ENCODE assay signal across 30 cellular contexts in genomic region chr5:154493274-154493673, GRCh38. TPM values are rescaled to one million over a fixed set of nuclear protein-coding genes. Genes with fewer than 3 reads are reported as not detected.
"Had no signal": no experiment of that assay in that cellular context is flagged by ENCODE, and none has a peak within 500 bp of the region (broad histone marks: within the 10 kb centered on the region; RNA-seq: fewer than 3 reads in every experiment).

No MANE protein-coding gene starts in this region.

- H3K36me3 Mint-ChIP-seq: activated CD8-positive, alpha-beta memory T cell treated with anti-CD3 and anti-CD28 coated beads, Interleukin-2, amount 10 ng/mL, durations not matched to agents 7 days and 5 days; brain; memory B cell had no signal

- ATAC-seq: activated CD8-positive, alpha-beta memory T cell treated with anti-CD3 and anti-CD28 coated beads, Interleukin-2, amount 10 ng/mL, durations not matched to agents 7 days and 5 days; activated CD8-positive, alpha-beta T cell treated with anti-CD3 and anti-CD28 coated beads for 36 hours; activated naive CD8-positive, alpha-beta T cell treated with anti-CD3 and anti-CD28 coated beads, Interleukin-2, amount 50 U/mL, for 24 hours; sciatic nerve had no signal

- H3K27ac ChIP-seq: VCaP had no signal

- H3K4me1 Mint-ChIP-seq: activated CD4-positive, alpha-beta T cell treated with anti-CD3 and anti-CD28 coated beads, Interleukin-2, amount 10 ng/mL, durations not matched to agents 7 days and 5 days; activated CD8-positive, alpha-beta memory T cell treated with anti-CD3 and anti-CD28 coated beads, Interleukin-2, amount 10 ng/mL, durations not matched to agents 7 days and 5 days; activated naive CD8-positive, alpha-beta T cell treated with anti-CD3 and anti-CD28 coated beads, Interleukin-2, amount 50 U/mL, for 24 hours; brain; memory B cell; nephron had no signal

- H3K27ac Mint-ChIP-seq: activated CD4-positive, alpha-beta T cell treated with anti-CD3 and anti-CD28 coated beads, Interleukin-2, amount 10 ng/mL, durations not matched to agents 7 days and 5 days; activated CD8-positive, alpha-beta memory T cell treated with anti-CD3 and anti-CD28 coated beads, Interleukin-2, amount 10 ng/mL, durations not matched to agents 7 days and 5 days; activated CD8-positive, alpha-beta T cell treated with anti-CD3 and anti-CD28 coated beads for 36 hours; activated naive CD8-positive, alpha-beta T cell treated with anti-CD3 and anti-CD28 coated beads, Interleukin-2, amount 50 U/mL, for 24 hours; activated T-helper 1 cell treated with anti-CD3 and anti-CD28 coated beads, Interleukin-12 subunit alpha, Interleukin-12 subunit beta, Interleukin-2, Interleukin-4 antibody, amounts not matched to agents 30 ng/mL and 10 ng/mL and 1 ng/mL, durations not matched to agents 14 hours and 24 hours and 36 hours; brain; dendritic cell treated with granulocyte-macrophage colony-stimulating factor and Interleukin-4, amounts not matched to agents 40 ng/mL and 50 ng/mL, for 4 days; memory B cell; nephron had no signal

- H3K4me3 Mint-ChIP-seq: activated CD4-positive, alpha-beta T cell treated with anti-CD3 and anti-CD28 coated beads, Interleukin-2, amount 10 ng/mL, durations not matched to agents 7 days and 5 days; activated CD8-positive, alpha-beta memory T cell treated with anti-CD3 and anti-CD28 coated beads, Interleukin-2, amount 10 ng/mL, durations not matched to agents 7 days and 5 days; activated CD8-positive, alpha-beta T cell treated with anti-CD3 and anti-CD28 coated beads for 36 hours; activated naive CD8-positive, alpha-beta T cell treated with anti-CD3 and anti-CD28 coated beads, Interleukin-2, amount 50 U/mL, for 24 hours; activated T-helper 1 cell treated with anti-CD3 and anti-CD28 coated beads, Interleukin-12 subunit alpha, Interleukin-12 subunit beta, Interleukin-2, Interleukin-4 antibody, amounts not matched to agents 30 ng/mL and 10 ng/mL and 1 ng/mL, durations not matched to agents 14 hours and 24 hours and 36 hours; brain; dendritic cell treated with granulocyte-macrophage colony-stimulating factor and Interleukin-4, amounts not matched to agents 40 ng/mL and 50 ng/mL, for 4 days; memory B cell; nephron had no signal

- H3K9me3 Mint-ChIP-seq: activated CD4-positive, alpha-beta T cell treated with anti-CD3 and anti-CD28 coated beads, Interleukin-2, amount 10 ng/mL, durations not matched to agents 7 days and 5 days; activated CD8-positive, alpha-beta T cell treated with anti-CD3 and anti-CD28 coated beads for 36 hours; activated naive CD8-positive, alpha-beta T cell treated with anti-CD3 and anti-CD28 coated beads, Interleukin-2, amount 50 U/mL, for 24 hours; activated T-helper 1 cell treated with anti-CD3 and anti-CD28 coated beads, Interleukin-12 subunit alpha, Interleukin-12 subunit beta, Interleukin-2, Interleukin-4 antibody, amounts not matched to agents 30 ng/mL and 10 ng/mL and 1 ng/mL, durations not matched to agents 14 hours and 24 hours and 36 hours; dendritic cell treated with granulocyte-macrophage colony-stimulating factor and Interleukin-4, amounts not matched to agents 40 ng/mL and 50 ng/mL, for 4 days; memory B cell; nephron had no signal

- DNase-seq: activated CD4-positive, alpha-beta T cell treated with anti-CD3 and anti-CD28 coated beads, Interleukin-2, amount 10 ng/mL, durations not matched to agents 7 days and 5 days; activated CD4-positive, CD25-positive, alpha-beta regulatory T cell treated with anti-CD3 and anti-CD28 coated beads, Interleukin-2, amount 50 U/mL, for 72 hours; activated CD8-positive, alpha-beta memory T cell treated with anti-CD3 and anti-CD28 coated beads, Interleukin-2, amount 10 ng/mL, durations not matched to agents 7 days and 5 days; activated CD8-positive, alpha-beta T cell treated with anti-CD3 and anti-CD28 coated beads for 36 hours; activated gamma-delta T cell; activated naive CD4-positive, alpha-beta T cell treated with anti-CD3 and anti-CD28 coated beads, Interleukin-2, amount 50 U/mL, for 16 hours; activated naive CD8-positive, alpha-beta T cell treated with anti-CD3 and anti-CD28 coated beads, Interleukin-2, amount 50 U/mL, for 24 hours; activated T-cell treated with anti-CD3 and anti-CD28 coated beads for 4 hours; aorta; effector CD4-positive, alpha-beta T cell; foreskin melanocyte; hippocampal formation; occipital lobe; posterior cingulate gyrus; stimulated activated CD4-positive, alpha-beta T cell treated with anti-CD3 and anti-CD28 coated beads, Interleukin-4, amount 100 ng/mL, for 1 hour; stimulated activated naive CD4-positive, alpha-beta T cell had no signal

RNA-seq across cellular contexts. Expression of gene HAND1, which starts 15.2 kb away (rescaled TPM):
- total RNA-seq: activated CD4-positive, alpha-beta T cell treated with anti-CD3 and anti-CD28 coated beads, Interleukin-2, amount 10 ng/mL, durations not matched to agents 7 days and 5 days; activated CD8-positive, alpha-beta memory T cell treated with anti-CD3 and anti-CD28 coated beads, Interleukin-2, amount 10 ng/mL, durations not matched to agents 7 days and 5 days; activated CD8-positive, alpha-beta T cell treated with anti-CD3 and anti-CD28 coated beads for 36 hours; activated T-helper 1 cell treated with anti-CD3 and anti-CD28 coated beads, Interleukin-12 subunit alpha, Interleukin-12 subunit beta, Interleukin-2, Interleukin-4 antibody, amounts not matched to agents 30 ng/mL and 10 ng/mL and 1 ng/mL, durations not matched to agents 14 hours and 24 hours and 36 hours; aorta; liver; mononuclear cell; myocyte; occipital lobe; renal cortical epithelial cell; sciatic nerve; T-helper 2 cell treated with Interferon-gamma antibody and Interleukin-4, amounts not matched to agents 100 ng/mL and 5 ng/mL, for 36 hours; ureter had no signal
- polyA plus RNA-seq: aorta, esophagus, liver had no signal
